1 cellular context compared by ENCODE assay signal in genomic region chr18:55850904-55851303, GRCh38.
TF ChIP-seq lines count a peak whose summit lies in the region.

No MANE protein-coding gene starts in this region.

TF ChIP-seq in IMR-90, 13 proteins besides CTCF, POLR2A, EP300 and RAD21 (continued from another document):
- TF ChIP-seq USF2 (IDR thresholded peaks at IDR 0.05; ENCODE audit: low read depth, low read length) (no peak), SMC3 (IDR thresholded peaks at IDR 0.05; ENCODE audit: low read depth, low read length) (no peak), RFX5 (IDR thresholded peaks at IDR 0.05; ENCODE audit: low read depth, low read length) (no peak), BHLHE40 (IDR thresholded peaks at IDR 0.05; ENCODE audit: low read depth, low read length) (no peak), FOS (IDR thresholded peaks at IDR 0.05; ENCODE audit: low read depth, low read length) (no peak), MXI1 (IDR thresholded peaks at IDR 0.05; ENCODE audit: borderline replicate concordance, low read depth, low read length) (no peak), RCOR1 (IDR thresholded peaks at IDR 0.05; ENCODE audit: insufficient replicate concordance, low read length) (no peak), MAFK (IDR thresholded peaks at IDR 0.05; ENCODE audit: low read depth, low read length) (no peak), NFE2L2 (IDR thresholded peaks at IDR 0.05; ENCODE audit: low read depth, low read length) (no peak), CHD1 (IDR thresholded peaks at IDR 0.05; ENCODE audit: low read depth, low read length) (no peak)
- TF ChIP-seq, protein P1, sequence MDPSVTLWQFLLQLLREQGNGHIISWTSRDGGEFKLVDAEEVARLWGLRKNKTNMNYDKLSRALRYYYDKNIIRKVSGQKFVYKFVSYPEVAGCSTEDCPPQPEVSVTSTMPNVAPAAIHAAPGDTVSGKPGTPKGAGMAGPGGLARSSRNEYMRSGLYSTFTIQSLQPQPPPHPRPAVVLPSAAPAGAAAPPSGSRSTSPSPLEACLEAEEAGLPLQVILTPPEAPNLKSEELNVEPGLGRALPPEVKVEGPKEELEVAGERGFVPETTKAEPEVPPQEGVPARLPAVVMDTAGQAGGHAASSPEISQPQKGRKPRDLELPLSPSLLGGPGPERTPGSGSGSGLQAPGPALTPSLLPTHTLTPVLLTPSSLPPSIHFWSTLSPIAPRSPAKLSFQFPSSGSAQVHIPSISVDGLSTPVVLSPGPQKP (IDR thresholded peaks at IDR 0.05; ENCODE audit: borderline replicate concordance, low read depth, low read length) = no peak
TF ChIP-seq in IMR-90: peak in this region for 0.
